ENCODE assay signal across 8 cellular contexts in the genomic region with DNA sequence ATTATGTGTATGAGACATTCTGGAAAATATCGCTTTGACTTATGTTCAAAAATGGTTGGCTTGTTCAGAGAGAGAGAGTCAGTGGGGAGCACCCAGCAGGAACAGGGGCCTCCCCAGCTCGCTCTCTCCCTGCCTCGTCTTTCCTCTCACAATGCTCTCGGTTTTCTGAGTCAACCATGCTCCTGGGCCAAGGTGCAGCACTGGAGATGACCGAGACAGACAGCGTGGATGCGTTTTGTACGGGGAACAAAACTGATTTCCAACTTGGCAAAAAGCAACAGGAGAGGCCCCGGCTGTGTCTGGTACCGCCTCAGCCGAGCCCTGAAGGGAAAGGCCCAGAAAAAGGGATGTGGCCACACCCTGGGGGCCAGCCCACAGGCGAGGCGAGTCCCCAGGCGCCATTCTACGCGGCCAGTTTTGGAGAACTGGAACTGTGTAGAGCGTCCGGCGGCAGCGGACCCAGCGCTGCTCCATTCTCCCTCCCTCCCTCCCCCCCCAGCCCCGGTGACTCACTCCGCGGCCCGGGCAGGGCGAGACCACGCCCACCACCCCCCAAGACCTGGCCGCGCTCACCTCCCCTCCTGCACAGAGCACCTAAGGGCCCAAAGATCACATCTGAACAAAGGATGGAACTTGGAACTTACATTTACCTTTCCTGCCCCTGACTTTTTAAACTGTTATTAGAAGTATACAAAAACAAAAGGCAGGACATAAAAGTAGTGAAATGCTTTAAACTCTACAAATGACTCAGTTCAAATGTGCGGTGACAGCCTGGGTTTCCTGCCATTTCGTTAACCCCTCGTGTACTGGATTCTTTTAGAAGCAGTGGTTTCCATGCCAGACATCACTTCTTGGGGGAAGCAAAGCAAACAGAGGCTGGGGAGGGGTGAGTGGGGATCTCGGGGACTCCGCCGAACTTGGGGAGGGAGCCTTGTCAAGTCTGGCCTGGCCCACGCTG. TPM values are rescaled to one million over a fixed set of nuclear protein-coding genes. Genes with fewer than 3 reads are reported as not detected.
DNase-seq lines count a peak whose midpoint lies in the region; ATAC-seq and TF ChIP-seq lines count a peak whose summit lies in the region.

No MANE protein-coding gene starts in this region.

- TF ChIP-seq CTCF in SK-N-SH (IDR thresholded peaks at IDR 0.05) (no peak), adrenal gland (IDR thresholded peaks at IDR 0.05) (no peak), smooth muscle cell (IDR thresholded peaks at IDR 0.05; ENCODE audit: borderline replicate concordance, insufficient read depth, poor library complexity, severe bottlenecking) (no peak), GM13977 (IDR thresholded peaks at IDR 0.05; ENCODE audit: extremely low read depth, insufficient read depth, missing control alignments) (no peak)

- in situ Hi-C loops in GM13977 (cut with MboI; ENCODE audit: low pct_unique_long_range_greater_than_20kb, low sequenced_read_pairs, unreplicated experiment), result no loop called here

- 0 out of 4 replicates have a peak overlapping the region, but pooled peaks of 1 of the 2 experiments have one; percentile 32 for H3K27ac ChIP-seq in SK-N-SH (ENCODE audit: low read depth in 2 of 2, low read length in 1 of 2)
- peak overlapping the region; percentile 14 to 90 (median 79) for H3K27ac ChIP-seq in adrenal gland
- H3K27ac ChIP-seq in smooth muscle cell (ENCODE audit: low read depth), result peak overlapping the region; percentile 99

- CTCF ChIA-PET in SK-N-SH (lab: Yijun Ruan, JAX), result no interaction called here

- no peaks in the 10 kb centered on the region for H3F3A ChIP-seq in SK-N-SH (replicated peaks; ENCODE audit: insufficient read depth)
- H3F3A ChIP-seq in smooth muscle cell (ENCODE audit: low read depth), result no peaks in the 10 kb centered on the region

- TF ChIP-seq EP300 in SK-N-SH (IDR thresholded peaks at IDR 0.05; ENCODE audit: borderline replicate concordance in 1 of 2, low read depth in 1 of 2, low read length in 1 of 2), result no peak

- ATAC-seq in GM18505 (IDR thresholded peaks at IDR 0.05; ENCODE audit: unreplicated experiment), result peak; percentile 80
- peak; percentile 68 for ATAC-seq in HG03025 (IDR thresholded peaks at IDR 0.05; ENCODE audit: low FRiP score, unreplicated experiment)

- DNase-seq in SK-N-SH (peak; percentile 67), adrenal gland (peak; percentile 72 to 83 (median 76)), smooth muscle cell (lab: John Stamatoyannopoulos, UW; ENCODE audit: unreplicated experiment) (peak; percentile 64), NCI-H2196 (lab: John Stamatoyannopoulos, UW; ENCODE audit: unreplicated experiment) (no peak), GM13977 (ENCODE audit: low spot score) (no peak)

- H3K9me2 ChIP-seq in SK-N-SH, result no peaks in the 10 kb centered on the region

- H3K79me2 ChIP-seq in SK-N-SH (ENCODE audit: insufficient read depth), result no peaks in the 10 kb centered on the region
- peaks cover 42% of the 10 kb centered on the region for H3K79me2 ChIP-seq in smooth muscle cell (ENCODE audit: low read depth)

- H3K9ac ChIP-seq in SK-N-SH (peak overlapping the region; percentile 41; the same call in 1 of the 2 replicates), iPS-15b (ENCODE audit: low read depth, low read length) (peak overlapping the region; percentile 74), smooth muscle cell (ENCODE audit: low read depth) (peak overlapping the region; percentile 98)

- H3K4me2 ChIP-seq in SK-N-SH (peak overlapping the region; percentile 80), smooth muscle cell (peak overlapping the region; percentile 86)

- WGBS in SK-N-SH (ENCODE audit: low lambda C conversion rate), result 20% methylated on average over 18 of the region's 36 CpGs
- 8 to 11% (median 9%) methylated on average over 19 to 36 of the region's 36 CpGs for WGBS in adrenal gland, 4 donors
- 13% methylated on average over 31 of the region's 36 CpGs for WGBS in smooth muscle cell (ENCODE audit: low lambda C conversion rate)

- peak; percentile 22 for TF ChIP-seq POLR2A in GM18505 (IDR thresholded peaks at IDR 0.05; ENCODE audit: borderline replicate concordance, extremely low read depth, insufficient read depth, insufficient read length)
- peak in 1 of 2 donors; percentile 51 for TF ChIP-seq POLR2A in adrenal gland (IDR thresholded peaks at IDR 0.05)

- POLR2A ChIA-PET in SK-N-SH (lab: Yijun Ruan, JAX), result no interaction called here

- peak overlapping the region; percentile 35 to 46 for H3K4me3 ChIP-seq in SK-N-SH (ENCODE audit: low read depth in 2 of 2, low read length in 1 of 2)
- H3K4me3 ChIP-seq in adrenal gland, result peak overlapping the region in 2 of 4 donors; percentile 32 to 45
- H3K4me3 ChIP-seq in iPS-15b (ENCODE audit: low read depth, low read length), result peak overlapping the region; percentile 56
- H3K4me3 ChIP-seq in smooth muscle cell, result peak overlapping the region; percentile 46

- peak overlapping the region; percentile 81 for H2AFZ ChIP-seq in SK-N-SH (ENCODE audit: low read depth)
- H2AFZ ChIP-seq in smooth muscle cell (ENCODE audit: low read depth), result no peak overlapping the region

- intact Hi-C loops in adrenal gland (cut with DNase I), result no loop called here

- H4K20me1 ChIP-seq in SK-N-SH (ENCODE audit: insufficient read depth) (no peaks in the 10 kb centered on the region), smooth muscle cell (ENCODE audit: low read depth) (no peaks in the 10 kb centered on the region)

- H3K27me3 ChIP-seq in SK-N-SH (ENCODE audit: insufficient read depth) (no peaks in the 10 kb centered on the region), adrenal gland (no peaks in the 10 kb centered on the region), iPS-15b (ENCODE audit: control insufficient read depth, insufficient read depth, low read length) (no peaks in the 10 kb centered on the region), smooth muscle cell (ENCODE audit: low read depth) (no peaks in the 10 kb centered on the region)

- H3K9me3 ChIP-seq in SK-N-SH (no peaks in the 10 kb centered on the region), adrenal gland (replicated peaks in 1 of 3) (no peaks in the 10 kb centered on the region), iPS-15b (ENCODE audit: control insufficient read depth, insufficient read depth, low read length) (no peaks in the 10 kb centered on the region), smooth muscle cell (replicated peaks; ENCODE audit: low read depth) (no peaks in the 10 kb centered on the region)

- H3K4me1 ChIP-seq in SK-N-SH (ENCODE audit: control insufficient read depth in 1 of 2, insufficient read depth in 2 of 2, low read depth in 1 of 2, low read length in 1 of 2), result peaks cover 5 to 12% of the 10 kb centered on the region in 2 experiments; a peak in 1 of 4 replicates
- H3K4me1 ChIP-seq in adrenal gland (replicated peaks in 1 of 2), result peaks cover 10 to 25% of the 10 kb centered on the region in 2 donors
- peaks cover 28% of the 10 kb centered on the region for H3K4me1 ChIP-seq in iPS-15b (ENCODE audit: control insufficient read depth, insufficient read depth, low read length)
- H3K4me1 ChIP-seq in smooth muscle cell (ENCODE audit: low read depth), result peaks cover 8% of the 10 kb centered on the region

- H3K36me3 ChIP-seq in SK-N-SH (replicated peaks in 1 of 2; ENCODE audit: control insufficient read depth in 1 of 2, insufficient read depth in 2 of 2, low read length in 1 of 2), result no peaks in the 10 kb centered on the region
- H3K36me3 ChIP-seq in adrenal gland (replicated peaks in 1 of 2), result no peaks in the 10 kb centered on the region
- no peaks in the 10 kb centered on the region for H3K36me3 ChIP-seq in iPS-15b (ENCODE audit: control insufficient read depth, insufficient read depth, low read length)
- no peaks in the 10 kb centered on the region for H3K36me3 ChIP-seq in smooth muscle cell (ENCODE audit: low read depth)

- TF ChIP-seq RAD21 in SK-N-SH (IDR thresholded peaks at IDR 0.05; ENCODE audit: low read length), result no peak

TF ChIP-seq in SK-N-SH, 30 proteins besides CTCF, POLR2A, EP300 and RAD21:
- TF ChIP-seq, protein P1, sequence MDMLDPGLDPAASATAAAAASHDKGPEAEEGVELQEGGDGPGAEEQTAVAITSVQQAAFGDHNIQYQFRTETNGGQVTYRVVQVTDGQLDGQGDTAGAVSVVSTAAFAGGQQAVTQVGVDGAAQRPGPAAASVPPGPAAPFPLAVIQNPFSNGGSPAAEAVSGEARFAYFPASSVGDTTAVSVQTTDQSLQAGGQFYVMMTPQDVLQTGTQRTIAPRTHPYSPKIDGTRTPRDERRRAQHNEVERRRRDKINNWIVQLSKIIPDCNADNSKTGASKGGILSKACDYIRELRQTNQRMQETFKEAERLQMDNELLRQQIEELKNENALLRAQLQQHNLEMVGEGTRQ (IDR thresholded peaks at IDR 0.05; ENCODE audit: borderline replicate concordance, low read depth, low read length), result no peak
- TF ChIP-seq, protein P2, sequence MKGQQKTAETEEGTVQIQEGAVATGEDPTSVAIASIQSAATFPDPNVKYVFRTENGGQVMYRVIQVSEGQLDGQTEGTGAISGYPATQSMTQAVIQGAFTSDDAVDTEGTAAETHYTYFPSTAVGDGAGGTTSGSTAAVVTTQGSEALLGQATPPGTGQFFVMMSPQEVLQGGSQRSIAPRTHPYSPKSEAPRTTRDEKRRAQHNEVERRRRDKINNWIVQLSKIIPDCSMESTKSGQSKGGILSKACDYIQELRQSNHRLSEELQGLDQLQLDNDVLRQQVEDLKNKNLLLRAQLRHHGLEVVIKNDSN (IDR thresholded peaks at IDR 0.05; ENCODE audit: borderline replicate concordance, low read depth), result no peak
- TF ChIP-seq FOSL2 (IDR thresholded peaks at IDR 0.05; ENCODE audit: borderline replicate concordance, low read depth), result peak; percentile 9; the same call in 1 of the 2 replicates
TF ChIP-seq in SK-N-SH: peak in this region for 1.

RNA-seq across cellular contexts. Expression of a gene that starts 12.7 kb away (rescaled TPM):
- polyA plus RNA-seq in SK-N-SH (2012; rRNA removed), result not detected in 2 replicates
- 0.01 TPM in 1 of 2 replicates, not detected in the other for polyA plus RNA-seq in SK-N-SH (2012; cell fraction: cytosol; rRNA removed)
- 0.01 TPM in 1 of 2 replicates, not detected in the other for polyA plus RNA-seq in SK-N-SH (2012; cell fraction: nucleus; rRNA removed)
- 10 to 100 TPM in 7 of 8 donors, 1 to 10 TPM in 1; 5.6 to 31.8 (median 22.3) TPM for total RNA-seq in adrenal gland
- polyA plus RNA-seq in adrenal gland, result 10 to 100 TPM in 2 of 3 donors, 1 to 10 TPM in 1; 6.5 to 19.6 (median 11.1) TPM
- 10.6 and 25.7 TPM in 2 replicates for total RNA-seq in smooth muscle cell
- 6.6 and 12.3 TPM in 2 replicates for polyA plus RNA-seq in smooth muscle cell

Comparison
In these comparisons a context has a peak if more than half of its experiments do, and no peak if none do; other contexts are left out.
1. DNase-seq: peak in SK-N-SH (single experiment), adrenal gland (7 of 7) and smooth muscle cell (single experiment); none in NCI-H2196 (single experiment) and GM13977 (single experiment).
2. H3K9ac ChIP-seq: peak in every context shown above with its lines; median percentile 98 in smooth muscle cell; 74 in iPS-15b; 41 in SK-N-SH.